ENCODE assay signal across 9 cellular contexts in the genomic region with DNA sequence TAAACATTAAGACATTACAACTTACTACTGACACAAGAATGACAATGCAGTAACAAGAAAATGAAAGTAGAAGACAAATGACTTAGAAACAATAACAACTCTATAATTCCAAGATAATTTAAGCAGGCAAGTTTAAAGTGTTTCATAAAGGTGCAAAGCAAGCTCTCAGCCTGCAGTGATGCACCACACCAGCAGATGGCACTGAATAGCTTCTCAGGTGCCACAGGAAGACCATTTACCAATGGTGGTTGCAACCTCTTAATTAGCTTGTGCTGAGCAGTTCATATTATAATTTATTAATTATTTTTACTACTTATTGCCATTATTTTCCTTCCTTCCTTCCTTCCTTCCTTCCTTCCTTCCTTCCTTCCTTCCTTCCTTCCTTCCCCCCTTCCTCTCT.
A peak's percentile ranks its signal among the peaks of the same experiment; 100 is the strongest.
DNase-seq lines count a peak whose midpoint lies in the region; ATAC-seq, FAIRE-seq and TF ChIP-seq lines count a peak whose summit lies in the region.
"Had no signal": no experiment of that assay in that cellular context is flagged by ENCODE, and none has a peak within 500 bp of the region (broad histone marks: within the 10 kb centered on the region; RNA-seq: fewer than 3 reads in every experiment).

No MANE protein-coding gene starts in this region.

- peak; percentile 83 for DNase-seq in NCI-H510A treated with DMSO at 0.1 percent for 48 hours (lab: John Stamatoyannopoulos, UW)
- DNase-seq in NCI-H510A (lab: John Stamatoyannopoulos, UW) = no peak
- DNase-seq in NCI-H69 (lab: John Stamatoyannopoulos, UW) = peak; percentile 81
- peak; percentile 18 to 68 (median 37) for DNase-seq in adrenal gland
- DNase-seq in stimulated activated CD8-positive, alpha-beta memory T cell treated with anti-CD3 and anti-CD28 coated beads, Interleukin-4, amount 100 ng/mL, for 24 hours (ENCODE audit: low read depth) = peak; percentile 7
- no peak for DNase-seq in posterior vena cava (ENCODE audit: low spot score)

- H3K4me1 ChIP-seq in adrenal gland (replicated peaks in 1 of 2) = no peaks in the 10 kb centered on the region
- H3K4me1 ChIP-seq: BLaER1 treated with 17β-estradiol and CSF1 and Interleukin-3, amounts not matched to agents 10 nM and 100 nM had no signal

- H3K4me3 ChIP-seq in adrenal gland = no peak overlapping the region
- H3K4me3 ChIP-seq: BLaER1 treated with 17β-estradiol and CSF1 and Interleukin-3, amounts not matched to agents 10 nM and 100 nM had no signal

- H3K36me3 ChIP-seq in adrenal gland (replicated peaks in 1 of 2) = no peaks in the 10 kb centered on the region
- H3K36me3 ChIP-seq: BLaER1 treated with 17β-estradiol and CSF1 and Interleukin-3, amounts not matched to agents 10 nM and 100 nM had no signal

- intact Hi-C loops in adrenal gland (cut with DNase I) = no loop called here
- intact Hi-C loops in posterior vena cava (cut with DNase I) = no loop called here

- H3K9me3 ChIP-seq in adrenal gland (replicated peaks in 1 of 3) = no peaks in the 10 kb centered on the region

- no peaks in the 10 kb centered on the region for H3K27me3 ChIP-seq in adrenal gland
- H3K27me3 ChIP-seq: BLaER1 treated with 17β-estradiol and CSF1 and Interleukin-3, amounts not matched to agents 10 nM and 100 nM had no signal

- peak; percentile 38 for FAIRE-seq in islet of Langerhans (lab: Jason Lieb, UNC)

- TF ChIP-seq POLR2A in adrenal gland (IDR thresholded peaks at IDR 0.05) = no peak

- TF ChIP-seq CTCF in adrenal gland (IDR thresholded peaks at IDR 0.05) = peak; percentile 47 to 70 (median 62)

- H3K27ac ChIP-seq in adrenal gland = no peak overlapping the region
- H3K27ac ChIP-seq: BLaER1 treated with 17β-estradiol and CSF1 and Interleukin-3, amounts not matched to agents 10 nM and 100 nM had no signal

- peak; percentile 60 for ATAC-seq in HG02678 (IDR thresholded peaks at IDR 0.05; ENCODE audit: unreplicated experiment)

Comparison
In these comparisons a context has a peak if more than half of its experiments do, and no peak if none do; other contexts are left out.
1. DNase-seq: peak in NCI-H510A treated with DMSO at 0.1 percent for 48 hours (single experiment), NCI-H69 (single experiment), adrenal gland (7 of 7) and stimulated activated CD8-positive, alpha-beta memory T cell treated with anti-CD3 and anti-CD28 coated beads, Interleukin-4, amount 100 ng/mL, for 24 hours (single experiment); none in NCI-H510A (single experiment) and posterior vena cava (single experiment).